Comparison of ENCODE assay signal across 8 cellular contexts in the genomic region with DNA sequence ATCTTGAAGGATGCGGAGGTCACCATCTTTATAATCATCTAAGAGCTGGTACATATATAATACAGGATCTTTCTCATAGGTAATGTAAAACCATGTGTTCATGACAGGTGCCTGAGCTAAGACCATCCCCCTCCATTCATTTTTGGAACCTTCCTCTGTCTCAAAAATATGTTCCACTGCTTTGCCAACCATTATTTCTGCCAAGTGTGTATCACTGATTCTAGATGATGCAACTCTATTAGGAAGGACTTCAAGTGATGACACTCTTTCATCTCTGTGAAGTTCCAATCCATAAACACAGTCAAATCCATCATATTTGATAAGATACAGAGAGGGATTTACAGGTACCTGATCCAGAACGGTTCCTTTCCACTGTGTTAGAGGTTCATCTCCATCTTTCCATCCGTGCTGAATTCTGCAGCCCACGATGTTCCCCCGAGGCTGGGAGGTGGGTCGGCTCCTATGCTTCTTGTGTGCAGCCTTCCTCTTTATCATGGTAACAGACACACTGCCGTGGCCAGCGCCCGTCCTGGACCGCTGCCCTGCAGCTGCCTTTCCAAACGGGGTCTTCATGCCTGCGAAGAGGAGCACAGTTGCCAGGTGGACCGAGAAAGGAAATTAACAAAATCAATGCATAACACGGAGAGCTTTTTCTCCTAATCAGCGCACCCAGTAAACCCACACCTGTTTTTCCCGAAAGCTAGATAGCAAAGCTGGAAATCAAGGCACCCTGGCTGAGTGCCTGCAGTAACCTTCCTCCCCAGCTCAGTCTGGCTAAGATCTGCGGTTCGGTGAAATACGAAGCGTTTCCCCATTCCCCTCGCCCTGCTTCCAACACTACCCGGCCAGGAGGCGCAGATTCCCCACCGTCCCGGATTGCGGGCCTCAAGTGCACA. TPM values are rescaled to one million over a fixed set of nuclear protein-coding genes. Genes with fewer than 3 reads are reported as not detected.
DNase-seq lines count a peak whose midpoint lies in the region; ATAC-seq and TF ChIP-seq lines count a peak whose summit lies in the region.

No MANE protein-coding gene starts in this region.

- H3K4me3 Mint-ChIP-seq in activated CD8-positive, alpha-beta memory T cell treated with anti-CD3 and anti-CD28 coated beads, Interleukin-2, amount 10 ng/mL, durations not matched to agents 7 days and 5 days = peak overlapping the region; percentile 81
- peak overlapping the region; percentile 81 for H3K4me3 Mint-ChIP-seq in activated CD4-positive, alpha-beta memory T cell treated with anti-CD3 and anti-CD28 coated beads, Interleukin-2, amount 10 ng/mL, durations not matched to agents 7 days and 5 days

- POLR2A ChIA-PET in activated CD4-positive, alpha-beta memory T cell treated with anti-CD3 and anti-CD28 coated beads, Interleukin-2, amount 10 ng/mL, durations not matched to agents 7 days and 5 days (lab: Charles Lee) = interaction anchor here (1.6 kb wide), 1 partner anchor 1277 kb away, joined by 3 read pairs; the partner anchor contains the start of gene RRAGB

- no peak for DNase-seq in activated CD8-positive, alpha-beta memory T cell treated with anti-CD3 and anti-CD28 coated beads, Interleukin-2, amount 10 ng/mL, durations not matched to agents 7 days and 5 days
- DNase-seq in activated CD8-positive, alpha-beta memory T cell treated with anti-CD3 and anti-CD28 coated beads, Interleukin-2, amount 50 U/mL, for 48 hours = no peak
- DNase-seq in activated CD4-positive, alpha-beta memory T cell treated with anti-CD3 and anti-CD28 coated beads, Interleukin-2, amount 10 ng/mL, durations not matched to agents 7 days and 5 days = no peak
- DNase-seq in heart right ventricle = peak in 1 of 2 donors; percentile 7
- peak; percentile 0 for DNase-seq in renal cortical epithelial cell (ENCODE audit: low read depth)
- DNase-seq in stimulated activated CD4-positive, alpha-beta T cell treated with anti-CD3 and anti-CD28 coated beads, Interleukin-1b, Interleukin-23, amount 100 ng/mL, for 48 hours = no peak

- peaks cover 23% of the 10 kb centered on the region for H3K4me1 Mint-ChIP-seq in activated CD8-positive, alpha-beta memory T cell treated with anti-CD3 and anti-CD28 coated beads, Interleukin-2, amount 10 ng/mL, durations not matched to agents 7 days and 5 days
- H3K4me1 Mint-ChIP-seq in activated CD4-positive, alpha-beta memory T cell treated with anti-CD3 and anti-CD28 coated beads, Interleukin-2, amount 10 ng/mL, durations not matched to agents 7 days and 5 days = peaks cover 35% of the 10 kb centered on the region

- H3K27me3 ChIP-seq in heart right ventricle = peaks cover 0 to 40% (median 0%) of the 10 kb centered on the region in 7 donors

- TF ChIP-seq CTCF in heart right ventricle (IDR thresholded peaks at IDR 0.05) = no peak

- H3K36me3 ChIP-seq in heart right ventricle = peaks cover 0 to 15% (median 0%) of the 10 kb centered on the region in 9 donors

- peak overlapping the region; percentile 52 to 76 (median 68) for H3K4me3 ChIP-seq in heart right ventricle

- peaks cover 9% of the 10 kb centered on the region for H3K36me3 Mint-ChIP-seq in activated CD8-positive, alpha-beta memory T cell treated with anti-CD3 and anti-CD28 coated beads, Interleukin-2, amount 10 ng/mL, durations not matched to agents 7 days and 5 days
- H3K36me3 Mint-ChIP-seq in activated CD4-positive, alpha-beta memory T cell treated with anti-CD3 and anti-CD28 coated beads, Interleukin-2, amount 10 ng/mL, durations not matched to agents 7 days and 5 days (ENCODE audit: low read depth) = peaks cover 18% of the 10 kb centered on the region

- CTCF ChIA-PET in activated CD8-positive, alpha-beta memory T cell treated with anti-CD3 and anti-CD28 coated beads, Interleukin-2, amount 10 ng/mL, durations not matched to agents 7 days and 5 days (lab: Charles Lee) = no interaction called here
- CTCF ChIA-PET in activated CD4-positive, alpha-beta memory T cell treated with anti-CD3 and anti-CD28 coated beads, Interleukin-2, amount 10 ng/mL, durations not matched to agents 7 days and 5 days (lab: Charles Lee) = no interaction called here

- WGBS in heart right ventricle, 2 donors = 9 to 11% methylated on average over 25 to 26 of the region's 26 CpGs

- no peaks in the 10 kb centered on the region for H3K27me3 Mint-ChIP-seq in activated CD8-positive, alpha-beta memory T cell treated with anti-CD3 and anti-CD28 coated beads, Interleukin-2, amount 10 ng/mL, durations not matched to agents 7 days and 5 days
- H3K27me3 Mint-ChIP-seq in activated CD4-positive, alpha-beta memory T cell treated with anti-CD3 and anti-CD28 coated beads, Interleukin-2, amount 10 ng/mL, durations not matched to agents 7 days and 5 days = no peaks in the 10 kb centered on the region

- peak overlapping the region in 9 of 10 donors; percentile 63 to 83 (median 68) for H3K27ac ChIP-seq in heart right ventricle

- intact Hi-C loops in heart right ventricle (cut with DNase I) = no loop called here

- peak overlapping the region; percentile 43 for H3K27ac Mint-ChIP-seq in activated CD8-positive, alpha-beta memory T cell treated with anti-CD3 and anti-CD28 coated beads, Interleukin-2, amount 10 ng/mL, durations not matched to agents 7 days and 5 days
- H3K27ac Mint-ChIP-seq in activated CD4-positive, alpha-beta memory T cell treated with anti-CD3 and anti-CD28 coated beads, Interleukin-2, amount 10 ng/mL, durations not matched to agents 7 days and 5 days = peak overlapping the region; percentile 50

- no peaks in the 10 kb centered on the region for H3K9me3 ChIP-seq in heart right ventricle

- ATAC-seq in activated CD8-positive, alpha-beta memory T cell treated with anti-CD3 and anti-CD28 coated beads, Interleukin-2, amount 10 ng/mL, durations not matched to agents 7 days and 5 days = peak; percentile 32
- peak in 4 of 8 donors; percentile 25 to 50 (median 50) for ATAC-seq in heart right ventricle
- no peak for ATAC-seq in HG02798 (IDR thresholded peaks at IDR 0.05; ENCODE audit: poor library complexity, unreplicated experiment)
- no peak for ATAC-seq in GM21367 (IDR thresholded peaks at IDR 0.05; ENCODE audit: unreplicated experiment)

- peaks cover 0 to 9% (median 3%) of the 10 kb centered on the region in 9 donors for H3K4me1 ChIP-seq in heart right ventricle

- H3K9me3 Mint-ChIP-seq in activated CD8-positive, alpha-beta memory T cell treated with anti-CD3 and anti-CD28 coated beads, Interleukin-2, amount 10 ng/mL, durations not matched to agents 7 days and 5 days (ENCODE audit: low read depth) = no peaks in the 10 kb centered on the region
- H3K9me3 Mint-ChIP-seq in activated CD4-positive, alpha-beta memory T cell treated with anti-CD3 and anti-CD28 coated beads, Interleukin-2, amount 10 ng/mL, durations not matched to agents 7 days and 5 days = no peaks in the 10 kb centered on the region

RNA-seq across cellular contexts. Expression of gene SPIN3, which starts 0.7 kb away (rescaled TPM):
- total RNA-seq in activated CD8-positive, alpha-beta memory T cell treated with anti-CD3 and anti-CD28 coated beads, Interleukin-2, amount 10 ng/mL, durations not matched to agents 7 days and 5 days = 1 to 10 TPM; 6.9 to 7.9 TPM
- 1 to 10 TPM; 6.5 to 7.3 TPM for total RNA-seq in activated CD4-positive, alpha-beta memory T cell treated with anti-CD3 and anti-CD28 coated beads, Interleukin-2, amount 10 ng/mL, durations not matched to agents 7 days and 5 days
- 1 to 10 TPM; 2.3 to 4.9 (median 3.5) TPM for total RNA-seq in heart right ventricle
- polyA plus RNA-seq in heart right ventricle = 1 to 10 TPM; 2.1 to 3.5 TPM
- 5.4 and 11.6 TPM in 2 replicates for total RNA-seq in renal cortical epithelial cell
